16 cellular contexts compared by ENCODE assay signal in the genomic region with DNA sequence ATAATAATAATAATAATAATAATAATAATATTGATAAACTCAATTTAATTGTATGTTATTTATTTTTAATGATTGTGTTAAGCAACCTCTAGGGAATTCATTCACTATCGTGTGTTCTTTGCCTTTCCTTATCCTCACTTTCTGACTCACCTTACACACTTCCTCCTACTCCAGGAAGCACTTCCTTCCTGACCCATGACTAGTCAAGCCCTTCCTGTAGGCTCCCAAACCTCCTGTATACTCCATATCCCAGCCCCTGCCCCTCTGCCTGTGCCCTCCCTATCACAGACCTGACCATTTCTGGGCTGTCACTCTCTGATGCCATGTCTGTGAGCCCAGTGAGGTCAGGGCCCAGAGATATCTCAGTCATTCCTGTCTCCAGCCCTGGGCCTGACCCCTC. TPM values are rescaled to one million over a fixed set of nuclear protein-coding genes. Genes with fewer than 3 reads are reported as not detected.
A peak's percentile ranks its signal among the peaks of the same experiment; 100 is the strongest.
DNase-seq lines count a peak whose midpoint lies in the region; ATAC-seq and TF ChIP-seq lines count a peak whose summit lies in the region.
"Had no signal": no experiment of that assay in that cellular context is flagged by ENCODE, and none has a peak within 500 bp of the region (broad histone marks: within the 10 kb centered on the region; RNA-seq: fewer than 3 reads in every experiment).

No MANE protein-coding gene starts in this region.

- H3K4ac ChIP-seq in neuronal stem cell (ENCODE audit: low read length), result peak overlapping the region; percentile 10

- H3K4me2 ChIP-seq in neuronal stem cell (ENCODE audit: insufficient read depth, low read length, poor library complexity, severe bottlenecking), result no peak overlapping the region
- H3K4me2 ChIP-seq: SK-N-SH had no signal

- no peak overlapping the region for H4K91ac ChIP-seq in neuronal stem cell (ENCODE audit: low read depth, low read length, poor library complexity)

- DNase-seq in activated T-cell treated with anti-CD3 and anti-CD28 coated beads, Interleukin-2, amount 50 U/mL, for 24 hours, result no peak
- no peak for DNase-seq in activated T-cell treated with anti-CD3 and anti-CD28 coated beads, Interleukin-2, amount 50 U/mL, for 48 hours
- DNase-seq in HPDE6-E6E7 (ENCODE audit: extremely low spot score) (peak; percentile 49), colonic mucosa (no peak), neuronal stem cell (ENCODE audit: low spot score) (no peak)
- no peak for DNase-seq in activated effector memory CD4-positive, alpha-beta T cell treated with Interleukin-2 at 50 U/mL for 16 hours
- DNase-seq: activated gamma-delta T cell; central memory CD4-positive, alpha-beta T cell; MG63; midbrain; NK-92 treated with Interleukin-12 subunit alpha and Interleukin-12 subunit beta, amount 100 ng/mL, for 24 hours; SK-N-SH had no signal

- H3K4me3 ChIP-seq in colonic mucosa, result no peak overlapping the region
- H3K4me3 ChIP-seq in neuronal stem cell (ENCODE audit: low read length in 2 of 2), result no peak overlapping the region
- H3K4me3 ChIP-seq: MG63 had no signal

- H3K79me1 ChIP-seq in neuronal stem cell (ENCODE audit: low read depth, low read length), result no peaks in the 10 kb centered on the region

- H2BK15ac ChIP-seq in neuronal stem cell (ENCODE audit: low read length), result peak overlapping the region; percentile 93

- no peak overlapping the region for H3K14ac ChIP-seq in neuronal stem cell (ENCODE audit: low read length)

- no peak for TF ChIP-seq CTCF in colonic mucosa (IDR thresholded peaks at IDR 0.05)

- intact Hi-C loops in colonic mucosa (cut with DNase I), result no loop called here

- H3K27ac Mint-ChIP-seq in activated T-cell treated with anti-CD3 and anti-CD28 coated beads, Interleukin-2, amount 50 U/mL, for 24 hours, result peak overlapping the region; percentile 34

- H3K27ac ChIP-seq in colonic mucosa (peak overlapping the region; percentile 21), neuronal stem cell (replicated peaks; ENCODE audit: low read length) (no peak overlapping the region)

- no peak overlapping the region for H2AFZ ChIP-seq in neuronal stem cell (ENCODE audit: low read length)

- H3K9me3 ChIP-seq in colonic mucosa (no peaks in the 10 kb centered on the region), neuronal stem cell (replicated peaks in 1 of 2; ENCODE audit: control insufficient read depth in 2 of 2, insufficient read depth in 1 of 2, low read depth in 1 of 2, low read length in 2 of 2) (peaks cover 0 to 4% of the 10 kb centered on the region in 2 donors)
- H3K9me3 ChIP-seq: MG63, SK-N-SH had no signal

- H3K27me3 ChIP-seq in colonic mucosa (no peaks in the 10 kb centered on the region), neuronal stem cell (ENCODE audit: control insufficient read depth in 3 of 3, insufficient read depth in 3 of 3, low read depth in 1 of 3, low read length in 3 of 3) (no peaks in the 10 kb centered on the region)
- H3K27me3 ChIP-seq: MG63 had no signal

- peak overlapping the region; percentile 57 for H3K18ac ChIP-seq in neuronal stem cell (ENCODE audit: low read length)

- H2BK120ac ChIP-seq in neuronal stem cell (ENCODE audit: low read depth, low read length), result no peak overlapping the region

- no peak overlapping the region for H3K4me3 Mint-ChIP-seq in activated T-cell treated with anti-CD3 and anti-CD28 coated beads, Interleukin-2, amount 50 U/mL, for 24 hours

- peak overlapping the region; percentile 98 for H4K8ac ChIP-seq in neuronal stem cell (ENCODE audit: low read depth, low read length)

- no peak overlapping the region for H2BK12ac ChIP-seq in neuronal stem cell (ENCODE audit: low read length)

- H3K9ac ChIP-seq in colonic mucosa (ENCODE audit: low read depth in 2 of 2, low read length in 2 of 2) (peak overlapping the region in 1 of 2 donors; percentile 55), neuronal stem cell (ENCODE audit: low read depth, low read length, poor library complexity) (no peak overlapping the region)
- H3K9ac ChIP-seq: SK-N-SH had no signal

- no peaks in the 10 kb centered on the region for H3K36me3 Mint-ChIP-seq in activated T-cell treated with anti-CD3 and anti-CD28 coated beads, Interleukin-2, amount 50 U/mL, for 24 hours (ENCODE audit: low read depth)

- H2AK5ac ChIP-seq in neuronal stem cell (ENCODE audit: low read depth, low read length), result peak overlapping the region; percentile 93

- no peaks in the 10 kb centered on the region for H3K27me3 Mint-ChIP-seq in activated T-cell treated with anti-CD3 and anti-CD28 coated beads, Interleukin-2, amount 50 U/mL, for 24 hours

- H2BK5ac ChIP-seq in neuronal stem cell (ENCODE audit: low read length), result no peak overlapping the region

- WGBS in neuronal stem cell (ENCODE audit: extremely low coverage in 2 of 2, insufficient read length in 2 of 2, insufficient replicate concordance in 1 of 2), 2 donors, result no CpG with 5 or more reads among the region's 1 CpG

- H3K23ac ChIP-seq in neuronal stem cell (ENCODE audit: low read depth, low read length, poor library complexity), result peak overlapping the region; percentile 55

- H3K36me3 ChIP-seq in colonic mucosa, result peaks cover 18% of the 10 kb centered on the region
- no peaks in the 10 kb centered on the region for H3K36me3 ChIP-seq in neuronal stem cell (replicated peaks in 1 of 2; ENCODE audit: control insufficient read depth in 2 of 2, insufficient read depth in 2 of 2, low read length in 2 of 2)
- H3K36me3 ChIP-seq: MG63 had no signal

- H3K9me3 Mint-ChIP-seq in activated T-cell treated with anti-CD3 and anti-CD28 coated beads, Interleukin-2, amount 50 U/mL, for 24 hours, result no peaks in the 10 kb centered on the region

- H3K4me1 ChIP-seq in colonic mucosa, result no peaks in the 10 kb centered on the region
- no peaks in the 10 kb centered on the region for H3K4me1 ChIP-seq in neuronal stem cell (ENCODE audit: control insufficient read depth in 2 of 2, insufficient read depth in 1 of 2, low read depth in 1 of 2, low read length in 2 of 2)

- ATAC-seq in HG02885 (IDR thresholded peaks at IDR 0.05; ENCODE audit: poor library complexity, unreplicated experiment), result no peak
- no peak for ATAC-seq in GM19035 (IDR thresholded peaks at IDR 0.05; ENCODE audit: unreplicated experiment)
- ATAC-seq: activated CD4-positive, CD25-positive, alpha-beta regulatory T cell treated with anti-CD3 and anti-CD28 coated beads, Interleukin-2, amount 50 U/mL, for 24 hours had no signal

- H3K4me1 Mint-ChIP-seq in activated T-cell treated with anti-CD3 and anti-CD28 coated beads, Interleukin-2, amount 50 U/mL, for 24 hours (ENCODE audit: low read depth), result peaks cover 5% of the 10 kb centered on the region

RNA-seq across cellular contexts. Expression of a gene that starts 7.6 kb away (rescaled TPM):
- 1,000 to 10,000 TPM; 6,357 to 8,309 TPM for total RNA-seq in colonic mucosa
- polyA plus RNA-seq in neuronal stem cell (2013, experiment 1 of 2), result 0.36 TPM
- polyA plus RNA-seq in neuronal stem cell (2013, experiment 2 of 2), result 0.42 TPM

RNA-seq across cellular contexts. Expression of a gene that starts 16.2 kb away (rescaled TPM):
- not detected for total RNA-seq in colonic mucosa
- polyA plus RNA-seq in neuronal stem cell (2013, experiment 1 of 2), result not detected
- polyA plus RNA-seq in neuronal stem cell (2013, experiment 2 of 2), result not detected
- total RNA-seq: H4 had no signal
- polyA plus RNA-seq: SK-N-SH had no signal

RNA-seq across cellular contexts. Expression of a gene that starts 26.4 kb away (rescaled TPM):
- total RNA-seq in colonic mucosa, result 100 to 1,000 TPM; 264 to 335 TPM
- 153 TPM for polyA plus RNA-seq in neuronal stem cell (2013, experiment 1 of 2)
- 162 TPM for polyA plus RNA-seq in neuronal stem cell (2013, experiment 2 of 2)

RNA-seq across cellular contexts. Expression of a gene that starts 31.9 kb away (rescaled TPM):
- not detected for total RNA-seq in colonic mucosa
- polyA plus RNA-seq in neuronal stem cell (2013, experiment 1 of 2), result 0.18 TPM
- not detected for polyA plus RNA-seq in neuronal stem cell (2013, experiment 2 of 2)
- total RNA-seq: H4 had no signal
- polyA plus RNA-seq: SK-N-SH had no signal

RNA-seq across cellular contexts. Expression of a gene that starts 44.6 kb away (rescaled TPM):
- total RNA-seq in colonic mucosa, result 100 to 1,000 TPM; 305 to 418 TPM
- 340 TPM for polyA plus RNA-seq in neuronal stem cell (2013, experiment 1 of 2)
- 361 TPM for polyA plus RNA-seq in neuronal stem cell (2013, experiment 2 of 2)
